In genomic region chr10:2978574-2979266, GRCh38 we compare ENCODE assay signal across 13 cellular contexts.
DNase-seq lines count a peak whose midpoint lies in the region; ATAC-seq and TF ChIP-seq lines count a peak whose summit lies in the region.
"Had no signal": no experiment of that assay in that cellular context is flagged by ENCODE, and none has a peak within 500 bp of the region (broad histone marks: within the 10 kb centered on the region; RNA-seq: fewer than 3 reads in every experiment).

No MANE protein-coding gene starts in this region.

- H3K36me3 Mint-ChIP-seq in chondrocyte (ENCODE audit: low read depth) = no peaks in the 10 kb centered on the region

- TF ChIP-seq CTCF in chondrocyte (IDR thresholded peaks at IDR 0.05) (no peak), GM20000 (IDR thresholded peaks at IDR 0.05; ENCODE audit: extremely low read depth, missing control alignments) (no peak)

- no peaks in the 10 kb centered on the region for H3K27me3 Mint-ChIP-seq in chondrocyte (ENCODE audit: low read depth)

- H3K27ac Mint-ChIP-seq in chondrocyte (ENCODE audit: unreplicated experiment) = peak overlapping the region; percentile 62
- H3K27ac Mint-ChIP-seq: activated T-helper 2 cell treated with anti-CD3 and anti-CD28 coated beads, Interferon-gamma antibody, Interleukin-2, Interleukin-4, amounts not matched to agents 10 μg/mL and 5 μg/mL and 100 μg/mL, durations not matched to agents 14 hours and 24 hours and 36 hours; stimulated activated effector memory CD8-positive, alpha-beta T cell treated with anti-CD3 and anti-CD28 coated beads, Interleukin-12 subunit alpha, Interleukin-12 subunit beta, amount 100 ng/mL, for 72 hours had no signal

- peak; percentile 51 for ATAC-seq in HG03175 (IDR thresholded peaks at IDR 0.05; ENCODE audit: unreplicated experiment)
- ATAC-seq: Right ventricle myocardium inferior; stimulated activated effector memory CD8-positive, alpha-beta T cell treated with anti-CD3 and anti-CD28 coated beads, Interleukin-12 subunit alpha, Interleukin-12 subunit beta, amount 100 ng/mL, for 72 hours had no signal

- DNase-seq in NOMO-1 treated with DMSO at 0.1 percent for 48 hours (lab: John Stamatoyannopoulos, UW; ENCODE audit: unreplicated experiment) (peak; percentile 8), NOMO-1 treated with dmso at 0.1 percent for 144 hours (lab: John Stamatoyannopoulos, UW; ENCODE audit: unreplicated experiment) (no peak), chondrocyte (ENCODE audit: low spot score) (no peak), NCI-H82 treated with DMSO at 0.1 percent for 48 hours (lab: John Stamatoyannopoulos, UW; ENCODE audit: unreplicated experiment) (no peak), GM20000 (ENCODE audit: low spot score) (no peak), iPS-NIHi11 (ENCODE audit: low spot score) (no peak)
- no peak for DNase-seq in stimulated activated CD4-positive, alpha-beta T cell treated with anti-CD3 and anti-CD28 coated beads, Interleukin-12 subunit alpha, Interleukin-12 subunit beta, amount 100 ng/mL, for 4 hours
- DNase-seq: activated CD4-positive, alpha-beta T cell treated with anti-CD3 and anti-CD28 coated beads for 1 hour; esophagus squamous epithelium had no signal

- H3K4me1 Mint-ChIP-seq in chondrocyte (ENCODE audit: low read depth) = peaks cover 43% of the 10 kb centered on the region
- H3K4me1 Mint-ChIP-seq: stimulated activated effector memory CD8-positive, alpha-beta T cell treated with anti-CD3 and anti-CD28 coated beads, Interleukin-12 subunit alpha, Interleukin-12 subunit beta, amount 100 ng/mL, for 72 hours had no signal

- no peak overlapping the region for H3K4me3 Mint-ChIP-seq in chondrocyte (ENCODE audit: unreplicated experiment)
- H3K4me3 Mint-ChIP-seq: stimulated activated effector memory CD8-positive, alpha-beta T cell treated with anti-CD3 and anti-CD28 coated beads, Interleukin-12 subunit alpha, Interleukin-12 subunit beta, amount 100 ng/mL, for 72 hours had no signal

- no peaks in the 10 kb centered on the region for H3K9me3 Mint-ChIP-seq in chondrocyte (ENCODE audit: low read depth)
- H3K9me3 Mint-ChIP-seq: activated T-helper 2 cell treated with anti-CD3 and anti-CD28 coated beads, Interferon-gamma antibody, Interleukin-2, Interleukin-4, amounts not matched to agents 10 μg/mL and 5 μg/mL and 100 μg/mL, durations not matched to agents 14 hours and 24 hours and 36 hours; stimulated activated effector memory CD8-positive, alpha-beta T cell treated with anti-CD3 and anti-CD28 coated beads, Interleukin-12 subunit alpha, Interleukin-12 subunit beta, amount 100 ng/mL, for 72 hours had no signal
